19 cellular contexts compared by ENCODE assay signal in genomic region chr1:221664253-221664652, GRCh38.
"Had no signal": no experiment of that assay in that cellular context is flagged by ENCODE, and none has a peak within 500 bp of the region (broad histone marks: within the 10 kb centered on the region; RNA-seq: fewer than 3 reads in every experiment).

No MANE protein-coding gene starts in this region.

- ATAC-seq: activated CD8-positive, alpha-beta memory T cell treated with anti-CD3 and anti-CD28 coated beads, Interleukin-2, amount 10 ng/mL, durations not matched to agents 7 days and 5 days; esophagus mucosa; natural killer cell treated with Interleukin-12 subunit alpha and Interleukin-12 subunit beta and Interleukin-15 and Interleukin-18, amount 100 ng/mL, for 72 hours; stimulated activated naive B cell treated with anti-CD40 and anti-IgM and Interleukin-4, amounts not matched to agents 10 μg/mL and 1 μg/mL and 100 μg/mL, for 72 hours had no signal

- H3K27me3 Mint-ChIP-seq: dendritic cell treated with granulocyte-macrophage colony-stimulating factor and Interleukin-4, amounts not matched to agents 40 ng/mL and 50 ng/mL, for 4 days; stimulated activated naive B cell treated with anti-CD40 and anti-IgM and Interleukin-4, amounts not matched to agents 10 μg/mL and 1 μg/mL and 100 μg/mL, for 72 hours had no signal

- H3K9me3 Mint-ChIP-seq: activated naive CD4-positive, alpha-beta T cell treated with anti-CD3 and anti-CD28 coated beads, Interleukin-2, amount 50 U/mL, for 24 hours; activated T-cell treated with anti-CD3 and anti-CD28 coated beads, Interleukin-2, amount 50 U/mL, for 24 hours; natural killer cell treated with Interleukin-12 subunit alpha and Interleukin-12 subunit beta and Interleukin-15 and Interleukin-18, amount 100 ng/mL, for 72 hours had no signal

- H3K4me1 Mint-ChIP-seq: activated naive CD4-positive, alpha-beta T cell treated with anti-CD3 and anti-CD28 coated beads, Interleukin-2, amount 50 U/mL, for 24 hours; brain had no signal

- DNase-seq: activated CD4-positive, alpha-beta T cell treated with anti-CD3 and anti-CD28 coated beads, Interleukin-2, amount 50 U/mL, for 48 hours; activated CD4-positive, CD25-positive, alpha-beta regulatory T cell treated with anti-CD3 and anti-CD28 coated beads, Interleukin-2, amount 50 U/mL, for 72 hours; activated CD8-positive, alpha-beta memory T cell treated with anti-CD3 and anti-CD28 coated beads, Interleukin-2, amount 10 ng/mL, durations not matched to agents 7 days and 5 days; activated effector memory CD4-positive, alpha-beta T cell treated with Interleukin-2 at 50 U/mL for 16 hours; activated T-cell treated with anti-CD3 and anti-CD28 coated beads, Interleukin-2, amount 50 U/mL, for 24 hours; cerebellar nuclear complex; mammary epithelial cell; occipital lobe; right lobe of liver; spleen; stimulated activated CD4-positive, alpha-beta T cell treated with anti-CD3 and anti-CD28 coated beads, Interleukin-2, amount 100 ng/mL, for 24 hours; stimulated activated naive B cell treated with anti-CD40 and anti-IgM and Interleukin-4, amounts not matched to agents 10 μg/mL and 1 μg/mL and 100 μg/mL, for 72 hours; T-helper 2 cell; upper lobe of left lung had no signal

- H3K36me3 Mint-ChIP-seq: activated naive CD4-positive, alpha-beta T cell treated with anti-CD3 and anti-CD28 coated beads, Interleukin-2, amount 50 U/mL, for 24 hours; brain; stimulated activated naive B cell treated with anti-CD40 and anti-IgM and Interleukin-4, amounts not matched to agents 10 μg/mL and 1 μg/mL and 100 μg/mL, for 72 hours had no signal

- H3K4me3 Mint-ChIP-seq: activated CD8-positive, alpha-beta memory T cell treated with anti-CD3 and anti-CD28 coated beads, Interleukin-2, amount 10 ng/mL, durations not matched to agents 7 days and 5 days; activated naive CD4-positive, alpha-beta T cell treated with anti-CD3 and anti-CD28 coated beads, Interleukin-2, amount 50 U/mL, for 24 hours; activated T-cell treated with anti-CD3 and anti-CD28 coated beads, Interleukin-2, amount 50 U/mL, for 24 hours; brain; dendritic cell treated with granulocyte-macrophage colony-stimulating factor and Interleukin-4, amounts not matched to agents 40 ng/mL and 50 ng/mL, for 4 days; natural killer cell treated with Interleukin-12 subunit alpha and Interleukin-12 subunit beta and Interleukin-15 and Interleukin-18, amount 100 ng/mL, for 72 hours; stimulated activated naive B cell treated with anti-CD40 and anti-IgM and Interleukin-4, amounts not matched to agents 10 μg/mL and 1 μg/mL and 100 μg/mL, for 72 hours had no signal

- H3K27ac Mint-ChIP-seq: activated CD8-positive, alpha-beta memory T cell treated with anti-CD3 and anti-CD28 coated beads, Interleukin-2, amount 10 ng/mL, durations not matched to agents 7 days and 5 days; activated naive CD4-positive, alpha-beta T cell treated with anti-CD3 and anti-CD28 coated beads, Interleukin-2, amount 50 U/mL, for 24 hours; activated T-cell treated with anti-CD3 and anti-CD28 coated beads, Interleukin-2, amount 50 U/mL, for 24 hours; brain; dendritic cell treated with granulocyte-macrophage colony-stimulating factor and Interleukin-4, amounts not matched to agents 40 ng/mL and 50 ng/mL, for 4 days; stimulated activated naive B cell treated with anti-CD40 and anti-IgM and Interleukin-4, amounts not matched to agents 10 μg/mL and 1 μg/mL and 100 μg/mL, for 72 hours had no signal
